27 cellular contexts compared by ENCODE assay signal in the genomic region with DNA sequence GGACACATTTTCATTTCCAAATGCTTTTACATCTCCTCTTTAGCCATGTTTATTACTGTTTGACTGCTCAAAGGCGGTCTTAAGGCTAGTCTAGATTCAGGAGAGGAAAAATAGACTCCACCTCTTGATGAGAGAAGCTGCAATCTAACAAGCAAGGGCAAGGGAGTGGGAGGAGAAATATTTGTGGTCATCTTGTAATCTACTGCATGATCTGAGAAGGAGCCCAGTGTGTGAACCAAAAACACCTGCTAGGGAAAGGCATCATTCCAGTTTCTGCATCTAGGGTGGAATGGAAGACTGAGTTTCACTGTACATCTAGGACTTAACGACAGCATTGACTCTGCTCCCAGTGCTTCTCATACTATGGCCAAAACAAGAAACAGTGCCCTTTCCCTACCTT.
DNase-seq lines count a peak whose midpoint lies in the region; ATAC-seq, FAIRE-seq and TF ChIP-seq lines count a peak whose summit lies in the region.
"Had no signal": no experiment of that assay in that cellular context is flagged by ENCODE, and none has a peak within 500 bp of the region (broad histone marks: within the 10 kb centered on the region; RNA-seq: fewer than 3 reads in every experiment).

No MANE protein-coding gene starts in this region.

- WGBS in A549 (ENCODE audit: missing lambda C conversion rate): 2% methylated on average over 2 of the region's 2 CpGs

- POLR2A ChIA-PET in A549 (lab: Yijun Ruan, JAX) (no interaction called here), RWPE1 (lab: Yijun Ruan, JAX; ENCODE audit: low non-redundant PET) (no interaction called here), WTC11 (lab: Charles Lee) (no interaction called here)

- ATAC-seq in A549 (no peak), WTC11 (no peak)
- ATAC-seq: CD8-positive, alpha-beta T cell; HepG2; K562 had no signal

- peak; percentile 23 for FAIRE-seq in A549 (lab: Jason Lieb, UNC)
- FAIRE-seq: A204.1, H54, HepG2, K562 had no signal

- H3K4me3 Mint-ChIP-seq in WTC11: no peak overlapping the region
- H3K4me3 Mint-ChIP-seq: B cell; CD8-positive, alpha-beta T cell had no signal

- H3K4me3 ChIP-seq in A549: no peak overlapping the region
- no peak overlapping the region for H3K4me3 ChIP-seq in astrocyte of the cerebellum (ENCODE audit: low read depth, low read length)
- H3K4me3 ChIP-seq: K562, MG63, PC-9, SJSA1 had no signal

- H3K4me1 ChIP-seq in A549: no peaks in the 10 kb centered on the region
- H3K4me1 ChIP-seq: Caco-2, SJSA1 had no signal

- H3K27ac Mint-ChIP-seq in WTC11: no peak overlapping the region
- H3K27ac Mint-ChIP-seq: B cell; CD8-positive, alpha-beta T cell had no signal

- DNase-seq in A549 (ENCODE audit: low read depth in 1 of 2, low spot score in 1 of 2): no peak
- DNase-seq in GM03348 (ENCODE audit: low spot score): peak; percentile 16
- peak; percentile 4 for DNase-seq in astrocyte of the cerebellum (ENCODE audit: low read depth)
- DNase-seq in myocyte (ENCODE audit: low read depth): peak; percentile 54
- no peak for DNase-seq in RWPE1 (ENCODE audit: low spot score)
- DNase-seq in WTC11 (ENCODE audit: low spot score): no peak
- DNase-seq in hepatic stellate cell (ENCODE audit: low spot score): no peak
- no peak for DNase-seq in NCI-H1694 (lab: John Stamatoyannopoulos, UW)
- DNase-seq: Caco-2; CD8-positive, alpha-beta T cell; GF-D8; Kasumi-1; MG63; NCI-H1417; NCI-H1694 treated with DMSO at 0.1 percent for 48 hours; NCI-H2081; NCI-H2227 treated with DMSO at 0.1 percent for 48 hours; NCI-H526 treated with DMSO at 0.1 percent for 48 hours; PC-9; Right ventricle myocardium superior had no signal

- no peak for TF ChIP-seq RAD21 in A549 (conservative IDR thresholded peaks at IDR 0.05 in 1 of 2, IDR thresholded peaks at IDR 0.05 in 1 of 2)

- no peak for TF ChIP-seq EP300 in A549 (IDR thresholded peaks at IDR 0.05)

- no peaks in the 10 kb centered on the region for H3K36me3 Mint-ChIP-seq in WTC11
- H3K36me3 Mint-ChIP-seq: CD8-positive, alpha-beta T cell had no signal

- no peaks in the 10 kb centered on the region for H3K4me1 Mint-ChIP-seq in WTC11
- H3K4me1 Mint-ChIP-seq: B cell had no signal

- no peak overlapping the region for H3K4me2 ChIP-seq in A549
- H3K4me2 ChIP-seq: PC-9 had no signal

- peaks cover 6% of the 10 kb centered on the region for H3K9me3 Mint-ChIP-seq in WTC11
- H3K9me3 Mint-ChIP-seq: CD8-positive, alpha-beta T cell had no signal

- TF ChIP-seq CTCF in A549 (IDR thresholded peaks at IDR 0.05) (no peak), astrocyte of the cerebellum (IDR thresholded peaks at IDR 0.05; ENCODE audit: low read depth, low read length, missing control alignments) (no peak), RWPE1 (conservative IDR thresholded peaks at IDR 0.05; ENCODE audit: low read depth) (no peak), WTC11 (IDR thresholded peaks at IDR 0.05) (no peak)

- CTCF ChIA-PET in A549 (lab: Yijun Ruan, JAX): no interaction called here
- CTCF ChIA-PET in RWPE1 (lab: Yijun Ruan, JAX): no interaction called here
- CTCF ChIA-PET in WTC11 (lab: Charles Lee): interaction anchor here (0.6 kb wide), 1 partner anchor 1346 kb away, joined by 4 read pairs; no protein-coding TSS in a partner anchor

- H3K27me3 Mint-ChIP-seq in WTC11 (ENCODE audit: low read depth): no peaks in the 10 kb centered on the region
- H3K27me3 Mint-ChIP-seq: B cell had no signal

- in situ Hi-C loops in astrocyte of the cerebellum (cut with HindIII; ENCODE audit: low sequenced_read_pairs): no loop called here

- no peaks in the 10 kb centered on the region; the same call in 2 of the 3 replicates for H3K9me3 ChIP-seq in A549
- H3K9me3 ChIP-seq: Caco-2, MG63, SJSA1 had no signal

- no peak for TF ChIP-seq POLR2A in A549 (IDR thresholded peaks at IDR 0.05; ENCODE audit: low read length)

- H3K27ac ChIP-seq in A549 (no peak overlapping the region), RWPE1 (no peak overlapping the region)
- H3K27ac ChIP-seq: C4-2B, PC-9, SJSA1 had no signal

TF ChIP-seq in A549, 52 proteins besides CTCF, POLR2A, EP300 and RAD21 (continues in another document):
- TF ChIP-seq, protein P1, sequence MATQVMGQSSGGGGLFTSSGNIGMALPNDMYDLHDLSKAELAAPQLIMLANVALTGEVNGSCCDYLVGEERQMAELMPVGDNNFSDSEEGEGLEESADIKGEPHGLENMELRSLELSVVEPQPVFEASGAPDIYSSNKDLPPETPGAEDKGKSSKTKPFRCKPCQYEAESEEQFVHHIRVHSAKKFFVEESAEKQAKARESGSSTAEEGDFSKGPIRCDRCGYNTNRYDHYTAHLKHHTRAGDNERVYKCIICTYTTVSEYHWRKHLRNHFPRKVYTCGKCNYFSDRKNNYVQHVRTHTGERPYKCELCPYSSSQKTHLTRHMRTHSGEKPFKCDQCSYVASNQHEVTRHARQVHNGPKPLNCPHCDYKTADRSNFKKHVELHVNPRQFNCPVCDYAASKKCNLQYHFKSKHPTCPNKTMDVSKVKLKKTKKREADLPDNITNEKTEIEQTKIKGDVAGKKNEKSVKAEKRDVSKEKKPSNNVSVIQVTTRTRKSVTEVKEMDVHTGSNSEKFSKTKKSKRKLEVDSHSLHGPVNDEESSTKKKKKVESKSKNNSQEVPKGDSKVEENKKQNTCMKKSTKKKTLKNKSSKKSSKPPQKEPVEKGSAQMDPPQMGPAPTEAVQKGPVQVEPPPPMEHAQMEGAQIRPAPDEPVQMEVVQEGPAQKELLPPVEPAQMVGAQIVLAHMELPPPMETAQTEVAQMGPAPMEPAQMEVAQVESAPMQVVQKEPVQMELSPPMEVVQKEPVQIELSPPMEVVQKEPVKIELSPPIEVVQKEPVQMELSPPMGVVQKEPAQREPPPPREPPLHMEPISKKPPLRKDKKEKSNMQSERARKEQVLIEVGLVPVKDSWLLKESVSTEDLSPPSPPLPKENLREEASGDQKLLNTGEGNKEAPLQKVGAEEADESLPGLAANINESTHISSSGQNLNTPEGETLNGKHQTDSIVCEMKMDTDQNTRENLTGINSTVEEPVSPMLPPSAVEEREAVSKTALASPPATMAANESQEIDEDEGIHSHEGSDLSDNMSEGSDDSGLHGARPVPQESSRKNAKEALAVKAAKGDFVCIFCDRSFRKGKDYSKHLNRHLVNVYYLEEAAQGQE (IDR thresholded peaks at IDR 0.05): no peak
- TF ChIP-seq, protein P2, sequence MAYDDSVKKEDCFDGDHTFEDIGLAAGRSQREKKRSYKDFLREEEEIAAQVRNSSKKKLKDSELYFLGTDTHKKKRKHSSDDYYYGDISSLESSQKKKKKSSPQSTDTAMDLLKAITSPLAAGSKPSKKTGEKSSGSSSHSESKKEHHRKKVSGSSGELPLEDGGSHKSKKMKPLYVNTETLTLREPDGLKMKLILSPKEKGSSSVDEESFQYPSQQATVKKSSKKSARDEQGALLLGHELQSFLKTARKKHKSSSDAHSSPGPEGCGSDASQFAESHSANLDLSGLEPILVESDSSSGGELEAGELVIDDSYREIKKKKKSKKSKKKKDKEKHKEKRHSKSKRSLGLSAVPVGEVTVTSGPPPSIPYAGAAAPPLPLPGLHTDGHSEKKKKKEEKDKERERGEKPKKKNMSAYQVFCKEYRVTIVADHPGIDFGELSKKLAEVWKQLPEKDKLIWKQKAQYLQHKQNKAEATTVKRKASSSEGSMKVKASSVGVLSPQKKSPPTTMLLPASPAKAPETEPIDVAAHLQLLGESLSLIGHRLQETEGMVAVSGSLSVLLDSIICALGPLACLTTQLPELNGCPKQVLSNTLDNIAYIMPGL (CRISPR knock-in tag; IDR thresholded peaks at IDR 0.05; ENCODE audit: borderline replicate concordance): no peak
- TF ChIP-seq SMC3 (IDR thresholded peaks at IDR 0.05) (no peak), MAZ (IDR thresholded peaks at IDR 0.05; ENCODE audit: borderline replicate concordance, low read depth, low read length) (no peak)

TF ChIP-seq in WTC11, 78 proteins besides CTCF, POLR2A, EP300 and RAD21 (continues in another document):
- TF ChIP-seq, protein P3, sequence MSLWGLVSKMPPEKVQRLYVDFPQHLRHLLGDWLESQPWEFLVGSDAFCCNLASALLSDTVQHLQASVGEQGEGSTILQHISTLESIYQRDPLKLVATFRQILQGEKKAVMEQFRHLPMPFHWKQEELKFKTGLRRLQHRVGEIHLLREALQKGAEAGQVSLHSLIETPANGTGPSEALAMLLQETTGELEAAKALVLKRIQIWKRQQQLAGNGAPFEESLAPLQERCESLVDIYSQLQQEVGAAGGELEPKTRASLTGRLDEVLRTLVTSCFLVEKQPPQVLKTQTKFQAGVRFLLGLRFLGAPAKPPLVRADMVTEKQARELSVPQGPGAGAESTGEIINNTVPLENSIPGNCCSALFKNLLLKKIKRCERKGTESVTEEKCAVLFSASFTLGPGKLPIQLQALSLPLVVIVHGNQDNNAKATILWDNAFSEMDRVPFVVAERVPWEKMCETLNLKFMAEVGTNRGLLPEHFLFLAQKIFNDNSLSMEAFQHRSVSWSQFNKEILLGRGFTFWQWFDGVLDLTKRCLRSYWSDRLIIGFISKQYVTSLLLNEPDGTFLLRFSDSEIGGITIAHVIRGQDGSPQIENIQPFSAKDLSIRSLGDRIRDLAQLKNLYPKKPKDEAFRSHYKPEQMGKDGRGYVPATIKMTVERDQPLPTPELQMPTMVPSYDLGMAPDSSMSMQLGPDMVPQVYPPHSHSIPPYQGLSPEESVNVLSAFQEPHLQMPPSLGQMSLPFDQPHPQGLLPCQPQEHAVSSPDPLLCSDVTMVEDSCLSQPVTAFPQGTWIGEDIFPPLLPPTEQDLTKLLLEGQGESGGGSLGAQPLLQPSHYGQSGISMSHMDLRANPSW (CRISPR knock-in tag; conservative IDR thresholded peaks at IDR 0.05; ENCODE audit: low read depth): no peak

Comparison
In these comparisons a context has a peak if more than half of its experiments do, and no peak if none do; other contexts are left out.
1. DNase-seq: peak in GM03348 (single experiment), astrocyte of the cerebellum (single experiment) and myocyte (single experiment); none in A549 (0 of 2), RWPE1 (single experiment), WTC11 (single experiment), hepatic stellate cell (single experiment) and NCI-H1694 (single experiment).